ENCODE assay signal across 24 cellular contexts in the genomic region with DNA sequence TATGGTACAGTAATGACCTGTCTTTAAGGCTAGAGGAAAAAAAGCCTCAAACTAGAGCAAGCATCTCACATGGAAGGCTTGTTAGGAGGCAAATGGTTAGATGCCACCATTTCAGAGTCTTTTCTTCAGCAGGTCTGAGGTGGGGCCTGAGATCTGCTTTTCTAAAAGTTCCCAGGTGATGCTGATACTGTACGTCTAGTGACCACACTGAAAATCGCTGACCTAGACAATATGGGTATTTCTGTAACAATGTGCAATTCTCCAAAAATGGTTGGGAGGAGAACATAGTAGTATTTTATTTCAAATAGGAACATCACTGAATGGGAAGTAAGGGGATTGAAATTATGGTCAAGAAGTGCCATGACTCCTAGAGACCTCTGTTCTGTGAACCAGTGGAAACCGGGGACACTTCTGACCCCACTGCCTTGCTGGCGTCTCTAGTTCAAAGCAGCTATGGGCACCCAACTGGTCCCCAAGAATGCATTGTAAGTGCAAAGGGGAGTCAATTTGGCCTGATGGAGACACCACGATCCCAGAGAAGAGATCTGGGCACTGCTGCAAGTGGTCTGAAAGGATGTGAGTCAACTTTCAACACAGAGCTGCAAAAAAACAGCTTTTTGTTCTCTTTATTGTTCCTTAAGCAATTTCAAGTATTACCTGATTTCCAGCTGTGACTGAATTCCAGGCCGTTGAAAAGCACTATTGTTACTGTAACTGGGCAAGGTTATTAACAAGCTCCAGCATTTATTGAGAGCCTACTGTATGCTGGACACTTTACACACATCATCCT. TPM values are rescaled to one million over a fixed set of nuclear protein-coding genes. Genes with fewer than 3 reads are reported as not detected.
A peak's percentile ranks its signal among the peaks of the same experiment; 100 is the strongest.
DNase-seq lines count a peak whose midpoint lies in the region; ATAC-seq, FAIRE-seq and TF ChIP-seq lines count a peak whose summit lies in the region.
"Had no signal": no experiment of that assay in that cellular context is flagged by ENCODE, and none has a peak within 500 bp of the region (broad histone marks: within the 10 kb centered on the region; RNA-seq: fewer than 3 reads in every experiment).

No MANE protein-coding gene starts in this region.

- in situ Hi-C loops in GM23248 (cut with MboI), result loop anchor here (10.0 kb wide), 2 partner anchors 834 to 1254 kb away; no protein-coding TSS in a partner anchor

- H3K4me3 ChIP-seq in GM23248 (no peak overlapping the region), PC-3 (ENCODE audit: low read length) (no peak overlapping the region), keratinocyte (ENCODE audit: control insufficient read depth in 2 of 3, extremely low read depth in 1 of 3, insufficient read depth in 2 of 3, low read depth in 1 of 3, low read length in 3 of 3) (no peak overlapping the region)
- H3K4me3 ChIP-seq: esophagus squamous epithelium, left lung, sigmoid colon, SJSA1, thoracic aorta had no signal

- H3K9me2 ChIP-seq in GM23248 (ENCODE audit: insufficient read depth), result no peaks in the 10 kb centered on the region
- no peaks in the 10 kb centered on the region for H3K9me2 ChIP-seq in PC-3 (replicated peaks; ENCODE audit: low read length)

- POLR2A ChIA-PET in PC-3 (lab: Charles Lee; ENCODE audit: unreplicated experiment), result no interaction called here

- H2AFZ ChIP-seq in GM23248 (peak overlapping the region; percentile 80; the same call in 1 of the 2 replicates), PC-3 (ENCODE audit: low read length) (no peak overlapping the region; the same call in 1 of the 2 replicates), keratinocyte (ENCODE audit: control insufficient read depth, low read length) (peak overlapping the region; percentile 70)

- dilution Hi-C loops in keratinocyte (cut with MboI; ENCODE audit: extremely low pct_ligation_motif_present, low sequenced_read_pairs), result no loop called here

- CTCF ChIA-PET in PC-3 (lab: Charles Lee), result interaction anchor here (0.8 to 0.9 kb wide), 2 partner anchors 205 to 1287 kb away, joined by 3 read pairs; no protein-coding TSS in a partner anchor

- H3K27me3 ChIP-seq in GM23248 (replicated peaks; ENCODE audit: insufficient read depth) (no peaks in the 10 kb centered on the region), PC-3 (ENCODE audit: low read length) (no peaks in the 10 kb centered on the region), keratinocyte (ENCODE audit: control insufficient read depth, extremely low read depth, insufficient read depth, low read length) (no peaks in the 10 kb centered on the region)
- H3K27me3 ChIP-seq: esophagus squamous epithelium, left lung, sigmoid colon, SJSA1 had no signal

- H3K9me1 ChIP-seq in keratinocyte (ENCODE audit: control insufficient read depth, extremely low read depth, insufficient read depth, low read length), result no peaks in the 10 kb centered on the region

- no TSS peak for BruUV-seq in PC-3 (replicated peaks; lab: Mats Ljungman, UMichigan)

- H4K20me1 ChIP-seq in GM23248 (ENCODE audit: insufficient read depth) (no peaks in the 10 kb centered on the region), PC-3 (ENCODE audit: low read length) (no peaks in the 10 kb centered on the region), keratinocyte (ENCODE audit: control insufficient read depth, extremely low read depth, insufficient read depth, low read length) (no peaks in the 10 kb centered on the region)

- intact Hi-C loops in PC-3 (cut with micrococcal nuclease), result loop anchor here (5.0 kb wide), 1 partner anchor 1266 kb away; no protein-coding TSS in a partner anchor
- intact Hi-C loops in Right ventricle myocardium superior (cut with DNase I), result no loop called here

- no peak for TF ChIP-seq CTCF in PC-3 (conservative IDR thresholded peaks at IDR 0.05; ENCODE audit: low read depth, low read length)
- no peak for TF ChIP-seq CTCF in keratinocyte (optimal IDR thresholded peaks at IDR 0.05 in 1 of 3, IDR thresholded peaks at IDR 0.05 in 1 of 3, conservative IDR thresholded peaks at IDR 0.05 in 1 of 3; ENCODE audit: extremely low read depth in 1 of 3, insufficient read depth in 2 of 3, low read length in 3 of 3)

- H3K27ac ChIP-seq in GM23248 (peak overlapping the region; percentile 75), PC-3 (ENCODE audit: low read length) (0 out of 2 replicates have a peak overlapping the region, but pooled peaks have one; percentile 19), keratinocyte (ENCODE audit: control insufficient read depth, insufficient read depth, low read length) (no peak overlapping the region)
- H3K27ac ChIP-seq: esophagus squamous epithelium, left lung, sigmoid colon, SJSA1, thoracic aorta had no signal

- H3K79me2 ChIP-seq in GM23248 (ENCODE audit: insufficient read depth) (no peaks in the 10 kb centered on the region), PC-3 (ENCODE audit: low read length) (no peaks in the 10 kb centered on the region), keratinocyte (ENCODE audit: control insufficient read depth, insufficient read depth, low read length) (no peaks in the 10 kb centered on the region)

- H3F3A ChIP-seq in GM23248 (ENCODE audit: insufficient read depth) (peaks cover 17% of the 10 kb centered on the region), PC-3 (ENCODE audit: low read length, unreplicated experiment) (no peaks in the 10 kb centered on the region)

- H3K4me1 ChIP-seq in GM23248 (ENCODE audit: insufficient read depth), result peaks cover 15% of the 10 kb centered on the region
- peaks cover 27% of the 10 kb centered on the region for H3K4me1 ChIP-seq in PC-3 (ENCODE audit: insufficient read depth, low read length)
- H3K4me1 ChIP-seq in keratinocyte (ENCODE audit: control insufficient read depth, extremely low read depth, insufficient read depth, low read length), result peaks cover 18% of the 10 kb centered on the region

- H3K9me3 ChIP-seq in GM23248 (ENCODE audit: low read depth) (no peaks in the 10 kb centered on the region), PC-3 (ENCODE audit: low read length) (no peaks in the 10 kb centered on the region), keratinocyte (ENCODE audit: control insufficient read depth, low read depth, low read length) (no peaks in the 10 kb centered on the region)
- H3K9me3 ChIP-seq: esophagus squamous epithelium, left lung, thoracic aorta had no signal

- H3K4me2 ChIP-seq in GM23248 (ENCODE audit: unreplicated experiment) (no peak overlapping the region), PC-3 (ENCODE audit: low read length) (no peak overlapping the region), keratinocyte (ENCODE audit: control insufficient read depth, extremely low read depth, insufficient read depth, low read depth, low read length) (no peak overlapping the region)

- H3K9ac ChIP-seq in GM23248 (no peak overlapping the region), PC-3 (ENCODE audit: low read length) (no peak overlapping the region), keratinocyte (ENCODE audit: control insufficient read depth, extremely low read depth, insufficient read depth, low read length) (no peak overlapping the region)

- WGBS in GM23248 (ENCODE audit: low coverage in 1 of 2, low lambda C conversion rate in 2 of 2, missing lambda C conversion rate in 2 of 2), 2 experiments, result 64 to 67% methylated on average over 6 of the region's 6 CpGs

- DNase-seq in GM23248 (peak; percentile 40), PC-3 (peak; percentile 54), dermis blood vessel endothelial cell (peak; percentile 33), keratinocyte (ENCODE audit: low read depth, low spot score) (no peak), NOMO-1 (lab: John Stamatoyannopoulos, UW; ENCODE audit: unreplicated experiment in 2 of 2) (no peak), Right ventricle myocardium superior (no peak), NCI-H345 (lab: John Stamatoyannopoulos, UW) (no peak)
- DNase-seq: activated CD4-positive, alpha-beta T cell treated with anti-CD3 and anti-CD28 coated beads, Interleukin-2, amount 50 U/mL, for 4 hours; activated gamma-delta T cell; caudate nucleus; CD4-positive, alpha-beta T cell; esophagus squamous epithelium; GOT3; left lung; midbrain; NCI-H2107; NCI-H526; sigmoid colon; stimulated activated naive B cell treated with anti-CD40 and anti-IgM and Interleukin-4, amounts not matched to agents 10 μg/mL and 1 μg/mL and 100 μg/mL, for 72 hours had no signal

- peak; percentile 74 for FAIRE-seq in keratinocyte (lab: Jason Lieb, UNC)
- FAIRE-seq: GM12892 had no signal

- H3K36me3 ChIP-seq in GM23248 (ENCODE audit: low read depth) (no peaks in the 10 kb centered on the region), PC-3 (ENCODE audit: low read depth, low read length) (no peaks in the 10 kb centered on the region), keratinocyte (ENCODE audit: control insufficient read depth in 2 of 2, extremely low read depth in 1 of 2, insufficient read depth in 2 of 2, low read length in 2 of 2) (no peaks in the 10 kb centered on the region)
- H3K36me3 ChIP-seq: esophagus squamous epithelium, left lung, sigmoid colon, SJSA1, thoracic aorta had no signal

- ATAC-seq in PC-3 (peak; percentile 20; the same call in 1 of the 2 replicates), HG02973 (IDR thresholded peaks at IDR 0.05; ENCODE audit: unreplicated experiment) (no peak), Right ventricle myocardium superior (ENCODE audit: poor library complexity) (no peak)
- ATAC-seq: stimulated activated naive B cell treated with anti-CD40 and anti-IgM and Interleukin-4, amounts not matched to agents 10 μg/mL and 1 μg/mL and 100 μg/mL, for 72 hours had no signal

RNA-seq across cellular contexts. Expression of a gene that starts 54.4 kb away (rescaled TPM):
- total RNA-seq in GM23248 (2014; rRNA removed; shearing (Covaris generic)), result not detected in 2 replicates
- polyA plus RNA-seq in GM23248 (2016; fragmentation: Nextera tagmentation; extraction: Ambion mirVana) (not detected in 2 replicates), keratinocyte (not detected in 3 replicates)
- total RNA-seq in PC-3 (2014; rRNA removed) (not detected in 2 replicates), dermis blood vessel endothelial cell (not detected in 2 replicates), Right ventricle myocardium superior (not detected)
- not detected for polyA plus RNA-seq in keratinocyte (2011; ENCODE audit: low read depth)
- not detected in 2 replicates for polyA plus RNA-seq in keratinocyte (2011; cell fraction: cytosol; rRNA removed)
- polyA plus RNA-seq in keratinocyte (2011; cell fraction: nucleus; rRNA removed), result not detected in 2 replicates
- not detected in 2 replicates for polyA plus RNA-seq in keratinocyte (2012; ENCODE audit: low replicate concordance)
- not detected in 3 replicates for polyA minus RNA-seq in keratinocyte
- not detected for polyA minus RNA-seq in keratinocyte (2011; cell fraction: cytosol; rRNA and poly(A)+ RNA removed)
- not detected in 2 replicates for polyA minus RNA-seq in keratinocyte (2011; cell fraction: nucleus; rRNA and poly(A)+ RNA removed)
- total RNA-seq: CD4-positive, alpha-beta T cell; esophagus squamous epithelium; SJSA1; T-helper 2 cell treated with Interferon-gamma antibody and Interleukin-4, amounts not matched to agents 100 ng/mL and 5 ng/mL, for 36 hours; thoracic aorta had no signal

Comparison
In these comparisons a context has a peak if more than half of its experiments do, and no peak if none do; other contexts are left out.
1. DNase-seq: peak in GM23248 (single experiment), PC-3 (single experiment) and dermis blood vessel endothelial cell (single experiment); none in keratinocyte (single experiment), NOMO-1 (0 of 2), Right ventricle myocardium superior (single experiment) and NCI-H345 (single experiment).